Comparison of ENCODE assay signal across 8 cellular contexts in the genomic region with DNA sequence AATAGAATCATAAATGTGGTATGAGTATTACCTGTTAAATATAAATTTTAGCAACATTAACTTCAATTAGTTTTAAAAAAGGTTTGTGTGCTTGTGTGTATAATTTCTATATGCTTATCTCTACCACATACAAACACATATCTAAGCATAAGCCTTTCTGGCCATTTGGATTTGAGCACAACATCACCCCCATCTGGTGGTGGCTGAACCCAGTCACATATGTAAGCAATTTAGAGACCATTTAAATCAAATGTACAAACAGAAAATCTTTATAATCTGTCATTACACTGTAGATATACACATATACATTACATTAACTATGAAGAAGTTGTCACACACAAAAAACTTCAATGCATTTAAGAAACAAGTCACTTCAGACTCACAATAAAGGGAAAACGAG. TPM values are rescaled to one million over a fixed set of nuclear protein-coding genes. Genes with fewer than 3 reads are reported as not detected.
A peak's percentile ranks its signal among the peaks of the same experiment; 100 is the strongest.
DNase-seq lines count a peak whose midpoint lies in the region; ATAC-seq, FAIRE-seq and TF ChIP-seq lines count a peak whose summit lies in the region.

No MANE protein-coding gene starts in this region.

- H3K27ac Mint-ChIP-seq in CD14-positive monocyte, result no peak overlapping the region

- H3K36me3 Mint-ChIP-seq in CD14-positive monocyte, result peaks cover 10 to 15% of the 10 kb centered on the region in 2 donors

- no peaks in the 10 kb centered on the region for H3F3A ChIP-seq in PC-3 (ENCODE audit: low read length, unreplicated experiment)

- no peak for DNase-seq in CD14-positive monocyte (ENCODE audit: low spot score)
- DNase-seq in GM18507 (ENCODE audit: extremely low spot score, insufficient read length, low read depth), result no peak
- peak; percentile 59 for DNase-seq in PC-3
- DNase-seq in endothelial cell of umbilical vein (ENCODE audit: low read depth, low spot score), result peak; percentile 64
- peak; percentile 1 for DNase-seq in pulmonary artery endothelial cell (ENCODE audit: low read depth, low spot score)

- CTCF ChIA-PET in PC-3 (lab: Charles Lee), result interaction anchor here (0.6 to 1.7 kb wide), 2 partner anchors 39 to 328 kb away, joined by 3 to 9 read pairs; no protein-coding TSS in a partner anchor
- CTCF ChIA-PET in endothelial cell of umbilical vein (lab: Charles Lee), result interaction anchor here (0.6 to 3.1 kb wide), 28 partner anchors 9 to 1325 kb away, joined by 3 to 36 read pairs (median 3); no protein-coding TSS in a partner anchor

- no peaks in the 10 kb centered on the region for H3K27me3 Mint-ChIP-seq in CD14-positive monocyte (ENCODE audit: low read depth in 3 of 3)

- H3K27me3 ChIP-seq in PC-3 (ENCODE audit: low read length) (no peaks in the 10 kb centered on the region), endothelial cell of umbilical vein (ENCODE audit: control insufficient read depth in 2 of 2, insufficient read depth in 2 of 2, low read length in 2 of 2) (no peaks in the 10 kb centered on the region)

- peak; percentile 24 for TF ChIP-seq CTCF in CD14-positive monocyte (IDR thresholded peaks at IDR 0.05)
- peak; percentile 74 for TF ChIP-seq CTCF in PC-3 (conservative IDR thresholded peaks at IDR 0.05; ENCODE audit: low read depth, low read length)
- TF ChIP-seq CTCF in endothelial cell of umbilical vein (IDR thresholded peaks at IDR 0.05; ENCODE audit: extremely low read depth in 1 of 2, insufficient read depth in 1 of 2, low read depth in 1 of 2, low read length in 2 of 2), result peak; percentile 36

- H3K4me3 ChIP-seq in PC-3 (ENCODE audit: low read length) (no peak overlapping the region), endothelial cell of umbilical vein (replicated peaks in 1 of 3; ENCODE audit: insufficient read depth in 1 of 3, low read depth in 1 of 3, low read length in 3 of 3) (no peak overlapping the region)

- H3K79me2 ChIP-seq in PC-3 (ENCODE audit: low read length), result peaks cover 10% of the 10 kb centered on the region
- peaks cover 10% of the 10 kb centered on the region for H3K79me2 ChIP-seq in endothelial cell of umbilical vein (ENCODE audit: control insufficient read depth, insufficient read depth, low read length)

- H3K27ac ChIP-seq in PC-3 (ENCODE audit: low read length) (no peak overlapping the region), endothelial cell of umbilical vein (ENCODE audit: insufficient read depth, low read depth, low read length) (no peak overlapping the region)

- H3K36me3 ChIP-seq in PC-3 (ENCODE audit: low read depth, low read length) (no peaks in the 10 kb centered on the region), endothelial cell of umbilical vein (ENCODE audit: control insufficient read depth in 2 of 2, extremely low read depth in 1 of 2, insufficient read depth in 2 of 2, low read length in 2 of 2) (no peaks in the 10 kb centered on the region)

- H2AFZ ChIP-seq in PC-3 (ENCODE audit: low read length) (no peak overlapping the region), endothelial cell of umbilical vein (ENCODE audit: low read depth, low read length) (no peak overlapping the region)

- H3K9me3 ChIP-seq in PC-3 (ENCODE audit: low read length) (no peaks in the 10 kb centered on the region), endothelial cell of umbilical vein (replicated peaks; ENCODE audit: control insufficient read depth, insufficient read depth, low read length) (no peaks in the 10 kb centered on the region)

- peak; percentile 50 for FAIRE-seq in GM18507 (lab: Jason Lieb, UNC)
- no peak for FAIRE-seq in endothelial cell of umbilical vein (lab: Jason Lieb, UNC)

- H3K4me1 ChIP-seq in PC-3 (ENCODE audit: insufficient read depth, low read length) (peaks cover 14% of the 10 kb centered on the region), endothelial cell of umbilical vein (ENCODE audit: control insufficient read depth, extremely low read depth, insufficient read depth, low read length) (peaks cover 2% of the 10 kb centered on the region)

- POLR2A ChIA-PET in PC-3 (lab: Charles Lee; ENCODE audit: unreplicated experiment), result no interaction called here
- POLR2A ChIA-PET in endothelial cell of umbilical vein (lab: Charles Lee), result no interaction called here

- H3K9ac ChIP-seq in PC-3 (ENCODE audit: low read length) (no peak overlapping the region), endothelial cell of umbilical vein (replicated peaks; ENCODE audit: extremely low read depth, insufficient read depth, low read length) (no peak overlapping the region)

- peaks cover 10% of the 10 kb centered on the region for H3K4me1 Mint-ChIP-seq in CD14-positive monocyte

- peak; percentile 48; the same call in 1 of the 2 replicates for ATAC-seq in PC-3
- no peak for ATAC-seq in GM21528 (IDR thresholded peaks at IDR 0.05; ENCODE audit: low FRiP score, unreplicated experiment)
- ATAC-seq in GM21360 (IDR thresholded peaks at IDR 0.05; ENCODE audit: unreplicated experiment), result no peak
- no peak for ATAC-seq in HG03196 (IDR thresholded peaks at IDR 0.05; ENCODE audit: unreplicated experiment)

- H4K20me1 ChIP-seq in PC-3 (ENCODE audit: low read length) (no peaks in the 10 kb centered on the region), endothelial cell of umbilical vein (replicated peaks; ENCODE audit: control insufficient read depth, extremely low read depth, insufficient read depth, low read length) (peaks cover 5% of the 10 kb centered on the region)

- H3K4me2 ChIP-seq in PC-3 (ENCODE audit: low read length) (no peak overlapping the region), endothelial cell of umbilical vein (ENCODE audit: insufficient read depth, low read length) (no peak overlapping the region)

- H3K9me3 Mint-ChIP-seq in CD14-positive monocyte, result peaks cover 0 to 4% (median 0%) of the 10 kb centered on the region in 7 donors

- dilution Hi-C loops in endothelial cell of umbilical vein (cut with MboI; ENCODE audit: extremely low pct_ligation_motif_present, low sequenced_read_pairs), result no loop called here

- no peaks in the 10 kb centered on the region for H3K9me1 ChIP-seq in endothelial cell of umbilical vein (replicated peaks; ENCODE audit: control insufficient read depth, extremely low read depth, insufficient read depth, low read length)

- TF ChIP-seq POLR2A in endothelial cell of umbilical vein (IDR thresholded peaks at IDR 0.05; ENCODE audit: low read depth, low read length), result no peak

- no peaks in the 10 kb centered on the region for H3K9me2 ChIP-seq in PC-3 (replicated peaks; ENCODE audit: low read length)

- BruUV-seq in PC-3 (replicated peaks; lab: Mats Ljungman, UMichigan), result no TSS peak
- BruUV-seq in endothelial cell of umbilical vein (replicated peaks; lab: Mats Ljungman, UMichigan), result no TSS peak

- intact Hi-C loops in CD14-positive monocyte (cut with micrococcal nuclease) (no loop called here), PC-3 (cut with micrococcal nuclease) (loop anchor here (1.0 kb wide), 2 partner anchors 38 to 300 kb away; no protein-coding TSS in a partner anchor), endothelial cell of umbilical vein (cut with micrococcal nuclease) (loop anchor here (1.0 to 2.0 kb wide), 2 partner anchors 299 to 353 kb away; no protein-coding TSS in a partner anchor)

- no peak overlapping the region for H3K4me3 Mint-ChIP-seq in CD14-positive monocyte

TF ChIP-seq in endothelial cell of umbilical vein, 7 proteins besides CTCF, POLR2A, EP300 and RAD21:
- no peak for TF ChIP-seq GATA2 (IDR thresholded peaks at IDR 0.05; ENCODE audit: insufficient read depth, insufficient read length, low read depth, low read length)
- no peak for TF ChIP-seq EZH2 (IDR thresholded peaks at IDR 0.05; ENCODE audit: borderline replicate concordance, low read depth, low read length, severe bottlenecking)
- TF ChIP-seq, protein P1, sequence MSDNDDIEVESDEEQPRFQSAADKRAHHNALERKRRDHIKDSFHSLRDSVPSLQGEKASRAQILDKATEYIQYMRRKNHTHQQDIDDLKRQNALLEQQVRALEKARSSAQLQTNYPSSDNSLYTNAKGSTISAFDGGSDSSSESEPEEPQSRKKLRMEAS (IDR thresholded peaks at IDR 0.05; ENCODE audit: insufficient read depth, insufficient read length), result no peak
- TF ChIP-seq POLR2AphosphoS5 (IDR thresholded peaks at IDR 0.05; ENCODE audit: insufficient read depth, low read depth, low read length), result no peak
- no peak for TF ChIP-seq MYC (IDR thresholded peaks at IDR 0.05; ENCODE audit: low read depth, low read length)
- TF ChIP-seq FOS (IDR thresholded peaks at IDR 0.05; ENCODE audit: borderline replicate concordance, insufficient read depth, low read length), result no peak
- no peak for TF ChIP-seq JUN (IDR thresholded peaks at IDR 0.05; ENCODE audit: borderline replicate concordance, insufficient read depth, insufficient read length, low read depth)

RNA-seq across cellular contexts. Expression of a gene that starts 31.7 kb away (rescaled TPM):
- polyA plus RNA-seq in CD14-positive monocyte, result under 1 TPM in 1 of 2 donors, not detected in 1; 0.18 TPM
- not detected in 2 replicates for total RNA-seq in PC-3 (2014; rRNA removed)
- total RNA-seq in endothelial cell of umbilical vein, result not detected in 2 replicates
- not detected in 2 replicates for polyA plus RNA-seq in endothelial cell of umbilical vein
- polyA plus RNA-seq in endothelial cell of umbilical vein (2011; cell fraction: cytosol; rRNA removed), result 0.01 TPM in 1 of 2 replicates, not detected in the other
- not detected in 2 replicates for polyA plus RNA-seq in endothelial cell of umbilical vein (2011; cell fraction: nucleus; rRNA removed)
- 0.05 TPM in 1 of 2 replicates, not detected in the other for polyA plus RNA-seq in endothelial cell of umbilical vein (2012)
- not detected in 2 replicates for polyA minus RNA-seq in endothelial cell of umbilical vein
- not detected for polyA minus RNA-seq in endothelial cell of umbilical vein (2011; cell fraction: cytosol; rRNA and poly(A)+ RNA removed)
- polyA minus RNA-seq in endothelial cell of umbilical vein (2011; cell fraction: nucleus; rRNA and poly(A)+ RNA removed), result not detected in 2 replicates
- 0.04 and 0.07 TPM in 2 replicates for total RNA-seq in pulmonary artery endothelial cell

Comparison
In these comparisons a context has a peak if more than half of its experiments do, and no peak if none do; other contexts are left out.
1. DNase-seq: peak in PC-3 (single experiment), endothelial cell of umbilical vein (single experiment) and pulmonary artery endothelial cell (single experiment); none in CD14-positive monocyte (single experiment) and GM18507 (single experiment).
2. CTCF ChIP-seq: peak in every context shown above with its lines; median percentile 74 in PC-3; 36 in endothelial cell of umbilical vein; 24 in CD14-positive monocyte.
3. intact Hi-C loops: an anchor here in PC-3 (1.0 kb wide) and endothelial cell of umbilical vein (1.0 to 2.0 kb wide); none called in CD14-positive monocyte.